ENCODE assay signal across 1 cellular context in the genomic region with DNA sequence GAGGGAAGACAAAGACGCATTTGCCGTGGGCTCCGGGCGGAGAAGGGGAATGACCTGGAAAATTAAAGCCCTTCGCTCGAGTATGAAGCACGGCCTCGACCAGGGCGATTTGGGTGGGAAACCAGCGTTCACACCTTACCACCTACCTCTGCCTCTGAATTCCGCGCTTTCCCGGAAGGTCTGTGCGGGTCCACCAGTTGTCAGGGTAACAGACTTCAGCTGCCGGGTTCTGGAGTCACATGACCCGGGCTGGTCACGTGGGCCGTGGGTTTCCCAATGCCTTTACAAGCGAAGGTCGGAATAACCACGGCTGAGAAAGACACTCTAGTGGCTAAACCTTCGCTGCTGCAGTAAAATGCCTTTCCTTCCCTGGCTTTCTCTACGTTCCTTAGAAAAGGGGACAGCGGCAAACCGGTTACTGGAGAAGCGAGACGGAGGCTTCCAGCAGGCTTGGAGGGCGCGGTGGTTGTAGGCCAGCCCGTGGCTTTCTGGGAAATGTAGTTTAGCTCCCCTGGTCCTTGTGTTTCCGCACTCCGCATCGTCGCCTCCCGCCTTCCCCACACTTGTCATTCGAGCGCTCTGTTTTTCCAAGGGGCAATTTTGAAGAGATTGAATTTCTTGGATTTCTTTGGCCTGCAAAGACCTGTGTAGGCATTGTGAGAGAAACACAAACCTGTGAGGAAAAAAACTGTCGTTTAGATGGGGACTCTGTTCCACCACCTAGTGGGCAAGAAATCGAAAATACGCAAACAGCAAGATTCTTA.
TF ChIP-seq lines count a peak whose summit lies in the region.

A gene with protein sequence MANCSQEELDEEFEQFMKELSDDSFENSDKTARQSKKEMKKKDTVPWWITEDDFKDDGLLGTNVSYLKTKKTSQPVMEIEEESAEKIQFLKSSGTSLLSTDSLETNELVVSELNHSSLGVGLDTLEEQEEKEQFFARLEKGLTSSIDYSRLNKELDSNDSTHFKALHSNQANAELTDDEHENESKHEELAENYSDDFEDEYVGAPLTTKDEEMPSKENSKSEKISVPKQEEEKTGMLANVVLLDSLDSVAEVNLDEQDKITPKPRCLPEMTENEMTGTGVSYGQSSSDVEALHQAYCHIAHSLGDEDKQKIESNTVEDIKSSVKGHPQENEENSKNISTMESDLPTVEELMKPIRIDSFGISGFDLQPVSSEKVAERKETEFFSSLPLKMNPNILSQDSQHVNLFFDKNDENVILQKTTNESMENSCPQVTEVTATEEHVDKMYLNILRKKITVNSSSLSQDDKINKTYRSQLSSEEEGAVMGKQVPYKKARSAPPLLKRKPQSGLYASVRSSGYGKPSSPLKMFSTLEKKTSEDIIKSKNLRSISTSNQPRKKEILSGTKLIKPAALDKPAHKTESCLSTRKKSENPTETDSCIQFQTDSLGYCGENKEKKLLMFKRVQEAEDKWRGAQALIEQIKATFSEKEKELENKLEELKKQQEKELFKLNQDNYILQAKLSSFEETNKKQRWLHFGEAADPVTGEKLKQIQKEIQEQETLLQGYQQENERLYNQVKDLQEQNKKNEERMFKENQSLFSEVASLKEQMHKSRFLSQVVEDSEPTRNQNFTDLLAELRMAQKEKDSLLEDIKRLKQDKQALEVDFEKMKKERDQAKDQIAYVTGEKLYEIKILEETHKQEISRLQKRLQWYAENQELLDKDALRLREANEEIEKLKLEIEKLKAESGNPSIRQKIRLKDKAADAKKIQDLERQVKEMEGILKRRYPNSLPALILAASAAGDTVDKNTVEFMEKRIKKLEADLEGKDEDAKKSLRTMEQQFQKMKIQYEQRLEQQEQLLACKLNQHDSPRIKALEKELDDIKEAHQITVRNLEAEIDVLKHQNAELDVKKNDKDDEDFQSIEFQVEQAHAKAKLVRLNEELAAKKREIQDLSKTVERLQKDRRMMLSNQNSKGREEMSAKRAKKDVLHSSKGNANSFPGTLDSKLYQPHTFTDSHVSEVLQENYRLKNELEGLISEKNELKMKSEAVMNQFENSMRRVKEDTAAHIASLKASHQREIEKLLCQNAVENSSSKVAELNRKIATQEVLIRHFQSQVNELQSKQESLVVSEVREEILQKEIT (N-terminal part only) (minus strand): TSS at position 210 of the 764 bp plus-strand sequence. CDS start 1,250 bp downstream, outside the sequence.

TF ChIP-seq in GM12878, 131 proteins besides CTCF, POLR2A, EP300 and RAD21 (continued from another document and continues in another):
- TF ChIP-seq, protein P1, sequence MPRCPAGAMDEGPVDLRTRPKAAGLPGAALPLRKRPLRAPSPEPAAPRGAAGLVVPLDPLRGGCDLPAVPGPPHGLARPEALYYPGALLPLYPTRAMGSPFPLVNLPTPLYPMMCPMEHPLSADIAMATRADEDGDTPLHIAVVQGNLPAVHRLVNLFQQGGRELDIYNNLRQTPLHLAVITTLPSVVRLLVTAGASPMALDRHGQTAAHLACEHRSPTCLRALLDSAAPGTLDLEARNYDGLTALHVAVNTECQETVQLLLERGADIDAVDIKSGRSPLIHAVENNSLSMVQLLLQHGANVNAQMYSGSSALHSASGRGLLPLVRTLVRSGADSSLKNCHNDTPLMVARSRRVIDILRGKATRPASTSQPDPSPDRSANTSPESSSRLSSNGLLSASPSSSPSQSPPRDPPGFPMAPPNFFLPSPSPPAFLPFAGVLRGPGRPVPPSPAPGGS (IDR thresholded peaks at IDR 0.05; ENCODE audit: borderline replicate concordance, insufficient read depth, low read depth, low read length, poor library complexity, severe bottlenecking): no peak
- TF ChIP-seq ETV6 (conservative IDR thresholded peaks at IDR 0.05 in 1 of 2, IDR thresholded peaks at IDR 0.05 in 1 of 2; ENCODE audit: borderline replicate concordance in 1 of 2, low read depth in 1 of 2) (no peak), JUND (IDR thresholded peaks at IDR 0.05; ENCODE audit: low read depth, low read length) (no peak), WRNIP1 (IDR thresholded peaks at IDR 0.05; ENCODE audit: borderline replicate concordance, low read depth, low read length) (no peak), SREBF1 (IDR thresholded peaks at IDR 0.05; ENCODE audit: low read length) (no peak), IKZF1 (conservative IDR thresholded peaks at IDR 0.05) (peak; percentile 94), CREB1 (IDR thresholded peaks at IDR 0.05; ENCODE audit: low read depth) (peak; percentile 20; the same call in 1 of the 2 replicates), FOXM1 (IDR thresholded peaks at IDR 0.05; ENCODE audit: low read depth, low read length) (no peak), CREM (IDR thresholded peaks at IDR 0.05; ENCODE audit: low read depth) (peak; percentile 74; the same call in 1 of the 2 replicates), NR2C1 (IDR thresholded peaks at IDR 0.05) (peak; percentile 60), ZBED1 (IDR thresholded peaks at IDR 0.05; ENCODE audit: borderline replicate concordance) (no peak), SUZ12 (IDR thresholded peaks at IDR 0.05; ENCODE audit: unreplicated experiment) (no peak), MTA2 (IDR thresholded peaks at IDR 0.05; ENCODE audit: low read depth) (no peak), CBX3 (IDR thresholded peaks at IDR 0.05; ENCODE audit: borderline replicate concordance, low read depth) (no peak), SP1 (IDR thresholded peaks at IDR 0.05; ENCODE audit: low read depth, low read length) (no peak), KLF5 (IDR thresholded peaks at IDR 0.05; ENCODE audit: partially characterized antibody) (no peak), ZNF217 (IDR thresholded peaks at IDR 0.05) (no peak), PAX5 (IDR thresholded peaks at IDR 0.05; ENCODE audit: borderline replicate concordance, low read depth, low read length) (no peak), NFXL1 (IDR thresholded peaks at IDR 0.05; ENCODE audit: borderline replicate concordance) (no peak), EED (IDR thresholded peaks at IDR 0.05; ENCODE audit: low read depth) (no peak), KDM1A (IDR thresholded peaks at IDR 0.05; ENCODE audit: borderline replicate concordance) (no peak), RUNX3 (IDR thresholded peaks at IDR 0.05; ENCODE audit: low read length) (no peak; the same call in 1 of the 2 replicates), ATF7 (IDR thresholded peaks at IDR 0.05; ENCODE audit: low read depth) (peak; percentile 60), DPF2 (IDR thresholded peaks at IDR 0.05) (no peak; the same call in 1 of the 2 replicates), SMC3 (IDR thresholded peaks at IDR 0.05; ENCODE audit: borderline replicate concordance, low read length) (peak; percentile 39; the same call in 1 of the 2 replicates), JUNB (IDR thresholded peaks at IDR 0.05) (no peak), PAX8 (IDR thresholded peaks at IDR 0.05) (no peak), PML (IDR thresholded peaks at IDR 0.05; ENCODE audit: low read length) (no peak)
- TF ChIP-seq, protein P2, sequence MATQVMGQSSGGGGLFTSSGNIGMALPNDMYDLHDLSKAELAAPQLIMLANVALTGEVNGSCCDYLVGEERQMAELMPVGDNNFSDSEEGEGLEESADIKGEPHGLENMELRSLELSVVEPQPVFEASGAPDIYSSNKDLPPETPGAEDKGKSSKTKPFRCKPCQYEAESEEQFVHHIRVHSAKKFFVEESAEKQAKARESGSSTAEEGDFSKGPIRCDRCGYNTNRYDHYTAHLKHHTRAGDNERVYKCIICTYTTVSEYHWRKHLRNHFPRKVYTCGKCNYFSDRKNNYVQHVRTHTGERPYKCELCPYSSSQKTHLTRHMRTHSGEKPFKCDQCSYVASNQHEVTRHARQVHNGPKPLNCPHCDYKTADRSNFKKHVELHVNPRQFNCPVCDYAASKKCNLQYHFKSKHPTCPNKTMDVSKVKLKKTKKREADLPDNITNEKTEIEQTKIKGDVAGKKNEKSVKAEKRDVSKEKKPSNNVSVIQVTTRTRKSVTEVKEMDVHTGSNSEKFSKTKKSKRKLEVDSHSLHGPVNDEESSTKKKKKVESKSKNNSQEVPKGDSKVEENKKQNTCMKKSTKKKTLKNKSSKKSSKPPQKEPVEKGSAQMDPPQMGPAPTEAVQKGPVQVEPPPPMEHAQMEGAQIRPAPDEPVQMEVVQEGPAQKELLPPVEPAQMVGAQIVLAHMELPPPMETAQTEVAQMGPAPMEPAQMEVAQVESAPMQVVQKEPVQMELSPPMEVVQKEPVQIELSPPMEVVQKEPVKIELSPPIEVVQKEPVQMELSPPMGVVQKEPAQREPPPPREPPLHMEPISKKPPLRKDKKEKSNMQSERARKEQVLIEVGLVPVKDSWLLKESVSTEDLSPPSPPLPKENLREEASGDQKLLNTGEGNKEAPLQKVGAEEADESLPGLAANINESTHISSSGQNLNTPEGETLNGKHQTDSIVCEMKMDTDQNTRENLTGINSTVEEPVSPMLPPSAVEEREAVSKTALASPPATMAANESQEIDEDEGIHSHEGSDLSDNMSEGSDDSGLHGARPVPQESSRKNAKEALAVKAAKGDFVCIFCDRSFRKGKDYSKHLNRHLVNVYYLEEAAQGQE (IDR thresholded peaks at IDR 0.05; ENCODE audit: low read depth, low read length): no peak
- TF ChIP-seq, protein P3, sequence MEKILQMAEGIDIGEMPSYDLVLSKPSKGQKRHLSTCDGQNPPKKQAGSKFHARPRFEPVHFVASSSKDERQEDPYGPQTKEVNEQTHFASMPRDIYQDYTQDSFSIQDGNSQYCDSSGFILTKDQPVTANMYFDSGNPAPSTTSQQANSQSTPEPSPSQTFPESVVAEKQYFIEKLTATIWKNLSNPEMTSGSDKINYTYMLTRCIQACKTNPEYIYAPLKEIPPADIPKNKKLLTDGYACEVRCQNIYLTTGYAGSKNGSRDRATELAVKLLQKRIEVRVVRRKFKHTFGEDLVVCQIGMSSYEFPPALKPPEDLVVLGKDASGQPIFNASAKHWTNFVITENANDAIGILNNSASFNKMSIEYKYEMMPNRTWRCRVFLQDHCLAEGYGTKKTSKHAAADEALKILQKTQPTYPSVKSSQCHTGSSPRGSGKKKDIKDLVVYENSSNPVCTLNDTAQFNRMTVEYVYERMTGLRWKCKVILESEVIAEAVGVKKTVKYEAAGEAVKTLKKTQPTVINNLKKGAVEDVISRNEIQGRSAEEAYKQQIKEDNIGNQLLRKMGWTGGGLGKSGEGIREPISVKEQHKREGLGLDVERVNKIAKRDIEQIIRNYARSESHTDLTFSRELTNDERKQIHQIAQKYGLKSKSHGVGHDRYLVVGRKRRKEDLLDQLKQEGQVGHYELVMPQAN (conservative IDR thresholded peaks at IDR 0.05): peak; percentile 96
- TF ChIP-seq, protein P4, sequence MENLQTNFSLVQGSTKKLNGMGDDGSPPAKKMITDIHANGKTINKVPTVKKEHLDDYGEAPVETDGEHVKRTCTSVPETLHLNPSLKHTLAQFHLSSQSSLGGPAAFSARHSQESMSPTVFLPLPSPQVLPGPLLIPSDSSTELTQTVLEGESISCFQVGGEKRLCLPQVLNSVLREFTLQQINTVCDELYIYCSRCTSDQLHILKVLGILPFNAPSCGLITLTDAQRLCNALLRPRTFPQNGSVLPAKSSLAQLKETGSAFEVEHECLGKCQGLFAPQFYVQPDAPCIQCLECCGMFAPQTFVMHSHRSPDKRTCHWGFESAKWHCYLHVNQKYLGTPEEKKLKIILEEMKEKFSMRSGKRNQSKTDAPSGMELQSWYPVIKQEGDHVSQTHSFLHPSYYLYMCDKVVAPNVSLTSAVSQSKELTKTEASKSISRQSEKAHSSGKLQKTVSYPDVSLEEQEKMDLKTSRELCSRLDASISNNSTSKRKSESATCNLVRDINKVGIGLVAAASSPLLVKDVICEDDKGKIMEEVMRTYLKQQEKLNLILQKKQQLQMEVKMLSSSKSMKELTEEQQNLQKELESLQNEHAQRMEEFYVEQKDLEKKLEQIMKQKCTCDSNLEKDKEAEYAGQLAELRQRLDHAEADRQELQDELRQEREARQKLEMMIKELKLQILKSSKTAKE (IDR thresholded peaks at IDR 0.05; ENCODE audit: low read depth, poor library complexity, severe bottlenecking): peak; percentile 38
- TF ChIP-seq, protein P5, sequence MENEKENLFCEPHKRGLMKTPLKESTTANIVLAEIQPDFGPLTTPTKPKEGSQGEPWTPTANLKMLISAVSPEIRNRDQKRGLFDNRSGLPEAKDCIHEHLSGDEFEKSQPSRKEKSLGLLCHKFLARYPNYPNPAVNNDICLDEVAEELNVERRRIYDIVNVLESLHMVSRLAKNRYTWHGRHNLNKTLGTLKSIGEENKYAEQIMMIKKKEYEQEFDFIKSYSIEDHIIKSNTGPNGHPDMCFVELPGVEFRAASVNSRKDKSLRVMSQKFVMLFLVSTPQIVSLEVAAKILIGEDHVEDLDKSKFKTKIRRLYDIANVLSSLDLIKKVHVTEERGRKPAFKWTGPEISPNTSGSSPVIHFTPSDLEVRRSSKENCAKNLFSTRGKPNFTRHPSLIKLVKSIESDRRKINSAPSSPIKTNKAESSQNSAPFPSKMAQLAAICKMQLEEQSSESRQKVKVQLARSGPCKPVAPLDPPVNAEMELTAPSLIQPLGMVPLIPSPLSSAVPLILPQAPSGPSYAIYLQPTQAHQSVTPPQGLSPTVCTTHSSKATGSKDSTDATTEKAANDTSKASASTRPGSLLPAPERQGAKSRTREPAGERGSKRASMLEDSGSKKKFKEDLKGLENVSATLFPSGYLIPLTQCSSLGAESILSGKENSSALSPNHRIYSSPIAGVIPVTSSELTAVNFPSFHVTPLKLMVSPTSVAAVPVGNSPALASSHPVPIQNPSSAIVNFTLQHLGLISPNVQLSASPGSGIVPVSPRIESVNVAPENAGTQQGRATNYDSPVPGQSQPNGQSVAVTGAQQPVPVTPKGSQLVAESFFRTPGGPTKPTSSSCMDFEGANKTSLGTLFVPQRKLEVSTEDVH (IDR thresholded peaks at IDR 0.05; ENCODE audit: low read depth, partially characterized antibody): no peak
- TF ChIP-seq, protein P6, sequence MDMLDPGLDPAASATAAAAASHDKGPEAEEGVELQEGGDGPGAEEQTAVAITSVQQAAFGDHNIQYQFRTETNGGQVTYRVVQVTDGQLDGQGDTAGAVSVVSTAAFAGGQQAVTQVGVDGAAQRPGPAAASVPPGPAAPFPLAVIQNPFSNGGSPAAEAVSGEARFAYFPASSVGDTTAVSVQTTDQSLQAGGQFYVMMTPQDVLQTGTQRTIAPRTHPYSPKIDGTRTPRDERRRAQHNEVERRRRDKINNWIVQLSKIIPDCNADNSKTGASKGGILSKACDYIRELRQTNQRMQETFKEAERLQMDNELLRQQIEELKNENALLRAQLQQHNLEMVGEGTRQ (IDR thresholded peaks at IDR 0.05; ENCODE audit: borderline replicate concordance, low read depth, low read length): peak; percentile 99
- TF ChIP-seq, protein P7, sequence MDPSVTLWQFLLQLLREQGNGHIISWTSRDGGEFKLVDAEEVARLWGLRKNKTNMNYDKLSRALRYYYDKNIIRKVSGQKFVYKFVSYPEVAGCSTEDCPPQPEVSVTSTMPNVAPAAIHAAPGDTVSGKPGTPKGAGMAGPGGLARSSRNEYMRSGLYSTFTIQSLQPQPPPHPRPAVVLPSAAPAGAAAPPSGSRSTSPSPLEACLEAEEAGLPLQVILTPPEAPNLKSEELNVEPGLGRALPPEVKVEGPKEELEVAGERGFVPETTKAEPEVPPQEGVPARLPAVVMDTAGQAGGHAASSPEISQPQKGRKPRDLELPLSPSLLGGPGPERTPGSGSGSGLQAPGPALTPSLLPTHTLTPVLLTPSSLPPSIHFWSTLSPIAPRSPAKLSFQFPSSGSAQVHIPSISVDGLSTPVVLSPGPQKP (IDR thresholded peaks at IDR 0.05; ENCODE audit: low read depth, low read length): no peak
- TF ChIP-seq, protein P8, sequence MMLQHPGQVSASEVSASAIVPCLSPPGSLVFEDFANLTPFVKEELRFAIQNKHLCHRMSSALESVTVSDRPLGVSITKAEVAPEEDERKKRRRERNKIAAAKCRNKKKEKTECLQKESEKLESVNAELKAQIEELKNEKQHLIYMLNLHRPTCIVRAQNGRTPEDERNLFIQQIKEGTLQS (IDR thresholded peaks at IDR 0.05; ENCODE audit: borderline replicate concordance, extremely low read depth, low read depth, low read length): peak; percentile 99
